20 cellular contexts compared by ENCODE assay signal in the genomic region with DNA sequence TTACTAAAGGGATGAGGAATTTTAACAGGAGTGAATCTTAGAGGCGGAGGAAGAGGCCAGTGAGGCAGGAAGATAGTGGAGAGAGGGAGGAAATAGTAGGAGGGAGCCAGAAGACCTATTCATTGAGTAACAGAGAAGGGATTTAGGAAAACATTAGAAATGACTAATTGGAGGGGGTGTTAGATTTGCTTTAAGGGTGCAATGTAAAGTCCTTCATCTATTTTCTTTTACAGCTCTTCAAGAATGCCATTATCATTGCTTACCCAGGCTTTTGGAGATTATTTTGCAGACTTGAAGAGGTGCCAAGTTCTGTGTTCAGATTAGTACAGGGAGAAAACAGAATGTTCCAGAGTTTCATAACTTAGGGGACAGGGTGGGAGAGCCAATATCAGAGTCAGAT. TPM values are rescaled to one million over a fixed set of nuclear protein-coding genes. Genes with fewer than 3 reads are reported as not detected.
"Had no signal": no experiment of that assay in that cellular context is flagged by ENCODE, and none has a peak within 500 bp of the region (broad histone marks: within the 10 kb centered on the region; RNA-seq: fewer than 3 reads in every experiment).

No MANE protein-coding gene starts in this region.

- H3K27me3 ChIP-seq: neutrophil, right lobe of liver had no signal

- H3K36me3 ChIP-seq: left ventricle myocardium inferior, neutrophil, right lobe of liver had no signal

- DNase-seq: activated CD4-positive, alpha-beta T cell treated with anti-CD3 and anti-CD28 coated beads, Interleukin-2, amount 10 ng/mL, durations not matched to agents 7 days and 5 days; activated CD8-positive, alpha-beta memory T cell treated with anti-CD3 and anti-CD28 coated beads, Interleukin-2, amount 50 U/mL, for 48 hours; activated gamma-delta T cell; activated T-cell treated with anti-CD3 and anti-CD28 coated beads, Interleukin-2, amount 50 U/mL, for 72 hours; cerebellar nuclear complex; effector memory CD8-positive, alpha-beta T cell; hippocampal formation; kidney; left ventricle myocardium inferior; mesenchymal stem cell; natural killer cell; posterior cingulate gyrus; right lobe of liver; stimulated activated CD4-positive, alpha-beta T cell treated with anti-CD3 and anti-CD28 coated beads, Interleukin-12 subunit alpha, Interleukin-12 subunit beta, amount 100 ng/mL, for 4 hours; stimulated activated CD4-positive, alpha-beta T cell treated with anti-CD3 and anti-CD28 coated beads, Interleukin-2, amount 100 ng/mL, for 24 hours had no signal

- H3K27ac ChIP-seq: epithelial cell of prostate, left ventricle myocardium inferior, neutrophil, right lobe of liver had no signal

- H3K9me3 ChIP-seq: left ventricle myocardium inferior, neutrophil, right lobe of liver had no signal

- H3K4me3 ChIP-seq: left ventricle myocardium inferior, right lobe of liver had no signal

- ATAC-seq: activated naive CD4-positive, alpha-beta T cell treated with anti-CD3 and anti-CD28 coated beads, Interleukin-2, amount 50 U/mL, for 72 hours; activated T-cell treated with anti-CD3 and anti-CD28 coated beads, Interleukin-2, amount 50 U/mL, for 72 hours; effector memory CD8-positive, alpha-beta T cell; natural killer cell; right lobe of liver; stimulated activated effector memory CD8-positive, alpha-beta T cell treated with anti-CD3 and anti-CD28 coated beads, Interleukin-12 subunit alpha, Interleukin-12 subunit beta, amount 100 ng/mL, for 72 hours had no signal

RNA-seq across cellular contexts. Expression of a gene that starts 33.8 kb away (rescaled TPM):
- total RNA-seq: activated CD4-positive, alpha-beta T cell treated with anti-CD3 and anti-CD28 coated beads, Interleukin-2, amount 10 ng/mL, durations not matched to agents 7 days and 5 days; activated naive CD4-positive, alpha-beta T cell treated with anti-CD3 and anti-CD28 coated beads, Interleukin-2, amount 50 U/mL, for 72 hours; activated T-cell treated with anti-CD3 and anti-CD28 coated beads, Interleukin-2, amount 50 U/mL, for 72 hours; kidney; left ventricle myocardium inferior; natural killer cell; right lobe of liver; urinary bladder had no signal

RNA-seq across cellular contexts. Expression of a gene that starts 41.3 kb away (rescaled TPM):
- total RNA-seq: activated CD4-positive, alpha-beta T cell treated with anti-CD3 and anti-CD28 coated beads, Interleukin-2, amount 10 ng/mL, durations not matched to agents 7 days and 5 days; activated naive CD4-positive, alpha-beta T cell treated with anti-CD3 and anti-CD28 coated beads, Interleukin-2, amount 50 U/mL, for 72 hours; activated T-cell treated with anti-CD3 and anti-CD28 coated beads, Interleukin-2, amount 50 U/mL, for 72 hours; kidney; left ventricle myocardium inferior; natural killer cell; right lobe of liver; urinary bladder had no signal
